Comparison of ENCODE assay signal across 28 cellular contexts in genomic region chr4:172868271-172868670, GRCh38.
"Had no signal": no experiment of that assay in that cellular context is flagged by ENCODE, and none has a peak within 500 bp of the region (broad histone marks: within the 10 kb centered on the region; RNA-seq: fewer than 3 reads in every experiment).

No MANE protein-coding gene starts in this region.

- H3K4me1 ChIP-seq: stomach, suprapubic skin, testis, thyroid gland, tibial artery, tibial nerve, transverse colon, upper lobe of left lung, upper lobe of right lung, vagina had no signal

- DNase-seq: stimulated activated CD4-positive, alpha-beta T cell treated with anti-CD3 and anti-CD28 coated beads, Interleukin-2, amount 100 ng/mL, for 48 hours; stimulated activated CD4-positive, alpha-beta T cell treated with anti-CD3 and anti-CD28 coated beads, Interleukin-4, amount 100 ng/mL, for 1 hour; stimulated activated CD4-positive, alpha-beta T cell treated with anti-CD3 and anti-CD28 coated beads, Interleukin-4, amount 100 ng/mL, for 24 hours; stimulated activated CD4-positive, alpha-beta T cell treated with anti-CD3 and anti-CD28 coated beads, Interleukin-4, amount 100 ng/mL, for 4 hours; stimulated activated CD8-positive, alpha-beta memory T cell treated with anti-CD3 and anti-CD28 coated beads, Interleukin-4, amount 100 ng/mL, for 48 hours; stimulated activated naive B cell treated with anti-CD40 and anti-IgM and Interleukin-4, amounts not matched to agents 10 μg/mL and 1 μg/mL and 100 μg/mL, for 72 hours; stimulated activated naive CD4-positive, alpha-beta T cell; stimulated activated naive CD4-positive, alpha-beta T cell treated with Interleukin-2 at 50 U/mL for 16 hours; stimulated activated naive CD8-positive, alpha-beta T cell treated with anti-CD3 and anti-CD28 coated beads, Interleukin-15, amount 100 ng/mL, for 72 hours; stimulated activated naive CD8-positive, alpha-beta T cell treated with anti-CD3 and anti-CD28 coated beads, Interleukin-15, Interleukin-2, amounts not matched to agents 100 U/mL and 50 U/mL, for 24 hours; stomach; substantia nigra; testis; thyroid gland; tibial artery; transverse colon; trophoblast cell; upper lobe of left lung; upper lobe of right lung; uterus had no signal

- H3K27me3 Mint-ChIP-seq: stimulated activated memory B cell treated with anti-CD40 and anti-IgM and Interleukin-4, amounts not matched to agents 10 μg/mL and 1 μg/mL and 100 μg/mL, for 72 hours; stimulated activated naive CD8-positive, alpha-beta T cell treated with anti-CD3 and anti-CD28 coated beads, Interleukin-15, Interleukin-2, amounts not matched to agents 100 ng/mL and 50 ng/mL, for 24 hours; type B pancreatic cell had no signal

- H3K36me3 Mint-ChIP-seq: stimulated activated effector memory CD8-positive, alpha-beta T cell treated with anti-CD3 and anti-CD28 coated beads, Interleukin-12 subunit alpha, Interleukin-12 subunit beta, amount 100 ng/mL, for 72 hours; stimulated activated memory B cell treated with anti-CD40 and anti-IgM and Interleukin-4, amounts not matched to agents 10 μg/mL and 1 μg/mL and 100 μg/mL, for 72 hours; stimulated activated naive B cell treated with anti-CD40 and anti-IgM and Interleukin-4, amounts not matched to agents 10 μg/mL and 1 μg/mL and 100 μg/mL, for 72 hours had no signal

- H3K4me3 Mint-ChIP-seq: stimulated activated effector memory CD8-positive, alpha-beta T cell treated with anti-CD3 and anti-CD28 coated beads, Interleukin-12 subunit alpha, Interleukin-12 subunit beta, amount 100 ng/mL, for 72 hours; stimulated activated memory B cell treated with anti-CD40 and anti-IgM and Interleukin-4, amounts not matched to agents 10 μg/mL and 1 μg/mL and 100 μg/mL, for 72 hours; stimulated activated naive B cell treated with anti-CD40 and anti-IgM and Interleukin-4, amounts not matched to agents 10 μg/mL and 1 μg/mL and 100 μg/mL, for 72 hours; stimulated activated naive CD8-positive, alpha-beta T cell treated with anti-CD3 and anti-CD28 coated beads, Interleukin-15, amount 100 ng/mL, for 72 hours; stimulated activated naive CD8-positive, alpha-beta T cell treated with anti-CD3 and anti-CD28 coated beads, Interleukin-15, Interleukin-2, amounts not matched to agents 100 ng/mL and 50 ng/mL, for 24 hours; type B pancreatic cell had no signal

- H3K4me1 Mint-ChIP-seq: stimulated activated effector memory CD8-positive, alpha-beta T cell treated with anti-CD3 and anti-CD28 coated beads, Interleukin-12 subunit alpha, Interleukin-12 subunit beta, amount 100 ng/mL, for 72 hours; stimulated activated memory B cell treated with anti-CD40 and anti-IgM and Interleukin-4, amounts not matched to agents 10 μg/mL and 1 μg/mL and 100 μg/mL, for 72 hours; stimulated activated naive B cell treated with anti-CD40 and anti-IgM and Interleukin-4, amounts not matched to agents 10 μg/mL and 1 μg/mL and 100 μg/mL, for 72 hours; stimulated activated naive CD8-positive, alpha-beta T cell treated with anti-CD3 and anti-CD28 coated beads, Interleukin-15, amount 100 ng/mL, for 72 hours had no signal

- ATAC-seq: stimulated activated memory B cell treated with anti-CD40 and anti-IgM and Interleukin-4, amounts not matched to agents 10 μg/mL and 1 μg/mL and 100 μg/mL, for 72 hours; stimulated activated naive B cell treated with anti-CD40 and anti-IgM and Interleukin-4, amounts not matched to agents 10 μg/mL and 1 μg/mL and 100 μg/mL, for 72 hours; stimulated activated naive CD8-positive, alpha-beta T cell treated with anti-CD3 and anti-CD28 coated beads, Interleukin-15, amount 100 ng/mL, for 72 hours; stimulated activated naive CD8-positive, alpha-beta T cell treated with anti-CD3 and anti-CD28 coated beads, Interleukin-15, Interleukin-2, amounts not matched to agents 100 U/mL and 50 U/mL, for 24 hours; upper lobe of right lung had no signal

- H3K9me3 Mint-ChIP-seq: stimulated activated effector memory CD8-positive, alpha-beta T cell treated with anti-CD3 and anti-CD28 coated beads, Interleukin-12 subunit alpha, Interleukin-12 subunit beta, amount 100 ng/mL, for 72 hours; stimulated activated naive CD8-positive, alpha-beta T cell treated with anti-CD3 and anti-CD28 coated beads, Interleukin-15, amount 100 ng/mL, for 72 hours; stimulated activated naive CD8-positive, alpha-beta T cell treated with anti-CD3 and anti-CD28 coated beads, Interleukin-15, Interleukin-2, amounts not matched to agents 100 ng/mL and 50 ng/mL, for 24 hours had no signal

- H3K27ac ChIP-seq: stomach, suprapubic skin, testis, thoracic aorta, thyroid gland, tibial artery, tibial nerve, transverse colon, upper lobe of left lung, upper lobe of right lung, uterus, vagina had no signal

- H3K36me3 ChIP-seq: stomach, suprapubic skin, thoracic aorta, thyroid gland, tibial artery, tibial nerve, transverse colon, upper lobe of left lung, upper lobe of right lung, uterus, vagina had no signal

- H3K4me3 ChIP-seq: stomach, suprapubic skin, testis, thoracic aorta, thyroid gland, tibial artery, tibial nerve, transverse colon, upper lobe of left lung, upper lobe of right lung, uterus, vagina had no signal

- H3K27ac Mint-ChIP-seq: stimulated activated effector memory CD8-positive, alpha-beta T cell treated with anti-CD3 and anti-CD28 coated beads, Interleukin-12 subunit alpha, Interleukin-12 subunit beta, amount 100 ng/mL, for 72 hours; stimulated activated memory B cell treated with anti-CD40 and anti-IgM and Interleukin-4, amounts not matched to agents 10 μg/mL and 1 μg/mL and 100 μg/mL, for 72 hours; stimulated activated naive B cell treated with anti-CD40 and anti-IgM and Interleukin-4, amounts not matched to agents 10 μg/mL and 1 μg/mL and 100 μg/mL, for 72 hours; stimulated activated naive CD8-positive, alpha-beta T cell treated with anti-CD3 and anti-CD28 coated beads, Interleukin-15, amount 100 ng/mL, for 72 hours; stimulated activated naive CD8-positive, alpha-beta T cell treated with anti-CD3 and anti-CD28 coated beads, Interleukin-15, Interleukin-2, amounts not matched to agents 100 ng/mL and 50 ng/mL, for 24 hours; type B pancreatic cell had no signal

- H3K27me3 ChIP-seq: stomach, suprapubic skin, testis, thyroid gland, tibial artery, tibial nerve, transverse colon, upper lobe of left lung, upper lobe of right lung, uterus, vagina had no signal

- H3K9me3 ChIP-seq: suprapubic skin, testis, thoracic aorta, thyroid gland, tibial artery, transverse colon, upper lobe of left lung, upper lobe of right lung, uterus, vagina had no signal
